ENCODE assay signal across 16 cellular contexts in genomic region chr6:52505726-52506501, GRCh38.
DNase-seq lines count a peak whose midpoint lies in the region; ATAC-seq, FAIRE-seq and TF ChIP-seq lines count a peak whose summit lies in the region.
"Had no signal": no experiment of that assay in that cellular context is flagged by ENCODE, and none has a peak within 500 bp of the region (broad histone marks: within the 10 kb centered on the region; RNA-seq: fewer than 3 reads in every experiment).

No MANE protein-coding gene starts in this region.

- no peaks in the 10 kb centered on the region for H3K27me3 Mint-ChIP-seq in H9 (ENCODE audit: low read depth)
- no peaks in the 10 kb centered on the region for H3K27me3 Mint-ChIP-seq in neural progenitor cell (ENCODE audit: insufficient read depth, low read depth)

- H3K4me1 ChIP-seq in H9 (ENCODE audit: insufficient read depth, low read length) (peaks cover 4% of the 10 kb centered on the region; the same call in 1 of the 2 replicates), neural progenitor cell (peaks cover 3% of the 10 kb centered on the region), psoas muscle (peaks cover 31% of the 10 kb centered on the region), small intestine (ENCODE audit: control insufficient read depth in 2 of 2, insufficient read depth in 1 of 2, low read depth in 1 of 2, low read length in 1 of 2) (peaks cover 0 to 2% of the 10 kb centered on the region in 2 donors)
- H3K4me1 ChIP-seq: prostate gland had no signal

- no peak overlapping the region for H3K4me3 Mint-ChIP-seq in H9
- no peak overlapping the region for H3K4me3 Mint-ChIP-seq in neural progenitor cell

- H3K9me3 Mint-ChIP-seq in H9 (no peaks in the 10 kb centered on the region), neural progenitor cell (no peaks in the 10 kb centered on the region)

- H3K79me2 ChIP-seq in H9 (ENCODE audit: insufficient read depth, low read length) (no peaks in the 10 kb centered on the region), neural progenitor cell (ENCODE audit: low read depth) (no peaks in the 10 kb centered on the region)

- ATAC-seq in psoas muscle, result no peak

- H4K5ac ChIP-seq in H9 (ENCODE audit: insufficient read length, low read depth, low read length), result no peak overlapping the region

- no peaks in the 10 kb centered on the region for H3F3A ChIP-seq in neural progenitor cell (ENCODE audit: low read depth)

- H3T11ph ChIP-seq in H9 (ENCODE audit: low read length), result no peak overlapping the region

- H3K4me3 ChIP-seq in WERI-Rb-1 (ENCODE audit: low read depth, low read length) (no peak overlapping the region), neural progenitor cell (no peak overlapping the region), psoas muscle (no peak overlapping the region), dorsolateral prefrontal cortex (no peak overlapping the region), small intestine (ENCODE audit: low read depth in 1 of 2, low read length in 2 of 2) (no peak overlapping the region)
- H3K4me3 ChIP-seq: prostate gland had no signal

- H4K20me1 ChIP-seq in H9 (ENCODE audit: control insufficient read depth, insufficient read depth, insufficient read length), result no peaks in the 10 kb centered on the region
- H4K20me1 ChIP-seq in neural progenitor cell (ENCODE audit: low read depth), result no peaks in the 10 kb centered on the region

- H3K36me3 ChIP-seq in WERI-Rb-1 (peaks cover 73% of the 10 kb centered on the region), neural progenitor cell (no peaks in the 10 kb centered on the region), psoas muscle (ENCODE audit: insufficient read depth in 1 of 2, low read depth in 1 of 2) (peaks cover 0 to 19% of the 10 kb centered on the region in 2 donors), small intestine (ENCODE audit: control insufficient read depth in 2 of 2, insufficient read depth in 2 of 2, low read length in 2 of 2) (peaks cover 5 to 18% of the 10 kb centered on the region in 2 donors)

- H2AFZ ChIP-seq in H9 (ENCODE audit: low read length) (no peak overlapping the region), neural progenitor cell (replicated peaks) (no peak overlapping the region)

- H3K14ac ChIP-seq in H9 (ENCODE audit: insufficient read depth, low read length), result no peak overlapping the region

- H4K8ac ChIP-seq in H9 (replicated peaks; ENCODE audit: insufficient read length, low read depth, low read length), result no peak overlapping the region

- H3K79me1 ChIP-seq in H9 (ENCODE audit: insufficient read depth, low read depth, low read length, poor library complexity, severe bottlenecking), result no peaks in the 10 kb centered on the region

- DNase-seq in DMS79 (lab: John Stamatoyannopoulos, UW) (peak; percentile 73), H9 (no peak), WERI-Rb-1 (peak; percentile 37), neural progenitor cell (ENCODE audit: low spot score) (no peak), psoas muscle (no peak), dorsolateral prefrontal cortex (no peak), small intestine (no peak), medulla oblongata (ENCODE audit: extremely low spot score) (no peak)
- DNase-seq: activated CD4-positive, alpha-beta T cell treated with anti-CD3 and anti-CD28 coated beads for 48 hours; activated effector memory CD4-positive, alpha-beta T cell treated with anti-CD3 and anti-CD28 coated beads, Interleukin-2, amount 50 U/mL, for 16 hours; brain microvascular endothelial cell; NCI-H2029 treated with DMSO at 0.1 percent for 48 hours; SW 1271 had no signal

- intact Hi-C loops in psoas muscle (cut with DNase I), result loop anchor here in 1 of 2 donors (10.0 kb wide), 1 partner anchor 221 kb away; the partner anchor contains the start of gene MCM3
- intact Hi-C loops in dorsolateral prefrontal cortex (cut with DNase I), result loop anchor here in 1 of 2 donors (10.0 kb wide), 1 partner anchor 81 kb away; the partner anchor contains the start of gene EFHC1

- H4K91ac ChIP-seq in H9 (ENCODE audit: insufficient read length, low read depth, low read length), result no peak overlapping the region

- H3K4me1 Mint-ChIP-seq in H9 (peaks cover 20 to 28% of the 10 kb centered on the region in 2 experiments), neural progenitor cell (no peaks in the 10 kb centered on the region)

- H2BK20ac ChIP-seq in H9 (ENCODE audit: low read depth, low read length, poor library complexity, severe bottlenecking), result no peak overlapping the region

- no peak overlapping the region for H3K9ac ChIP-seq in H9 (ENCODE audit: extremely low read depth, insufficient read length, low read length)
- H3K9ac ChIP-seq in neural progenitor cell, result no peak overlapping the region

- H3K18ac ChIP-seq in H9 (ENCODE audit: insufficient read length, low read depth, low read length), result no peak overlapping the region

- peak overlapping the region in 2 of 3 experiments; percentile 47 to 70; a peak in 1 of 7 replicates for H3K27ac Mint-ChIP-seq in H9
- no peak overlapping the region for H3K27ac Mint-ChIP-seq in neural progenitor cell

- TF ChIP-seq CTCF in H9 (conservative IDR thresholded peaks at IDR 0.05) (peak; percentile 46), WERI-Rb-1 (IDR thresholded peaks at IDR 0.05; ENCODE audit: low read depth, low read length) (peak; percentile 50), neural progenitor cell (IDR thresholded peaks at IDR 0.05) (peak; percentile 43), psoas muscle (IDR thresholded peaks at IDR 0.05) (no peak), dorsolateral prefrontal cortex (IDR thresholded peaks at IDR 0.05 in 54 of 56, conservative IDR thresholded peaks at IDR 0.05 in 2 of 56; ENCODE audit: low read depth in 1 of 56, partially characterized antibody in 56 of 56) (no peak)

- peaks cover 18 to 55% (median 33%) of the 10 kb centered on the region in 3 experiments; a peak in 6 of 7 replicates for H3K36me3 Mint-ChIP-seq in H9 (ENCODE audit: insufficient read depth in 1 of 3, low read depth in 3 of 3)
- peaks cover 51% of the 10 kb centered on the region for H3K36me3 Mint-ChIP-seq in neural progenitor cell

- no peak overlapping the region for H2BK5ac ChIP-seq in H9 (ENCODE audit: insufficient read length, low read length)

- no peak overlapping the region for H3K23ac ChIP-seq in H9 (ENCODE audit: insufficient read length, low read depth, low read length)

- H2BK12ac ChIP-seq in H9 (ENCODE audit: insufficient read length, low read depth, low read length), result no peak overlapping the region

- H3K27me3 ChIP-seq in H9 (ENCODE audit: insufficient read depth, low read length) (no peaks in the 10 kb centered on the region), WERI-Rb-1 (ENCODE audit: insufficient read depth, low read depth, severe bottlenecking) (no peaks in the 10 kb centered on the region), neural progenitor cell (no peaks in the 10 kb centered on the region), psoas muscle (ENCODE audit: insufficient read depth in 3 of 3, low read length in 2 of 3) (no peaks in the 10 kb centered on the region), dorsolateral prefrontal cortex (no peaks in the 10 kb centered on the region), small intestine (ENCODE audit: control insufficient read depth in 2 of 2, insufficient read depth in 2 of 2, low read length in 2 of 2) (no peaks in the 10 kb centered on the region)
- H3K27me3 ChIP-seq: brain microvascular endothelial cell had no signal

- no peak overlapping the region for H2BK120ac ChIP-seq in H9 (ENCODE audit: low read depth, low read length, poor library complexity, severe bottlenecking)

- H3K23me2 ChIP-seq in H9 (ENCODE audit: insufficient read length, low read depth, low read length, poor library complexity, severe bottlenecking), result no peaks in the 10 kb centered on the region

- no peak overlapping the region for H3K4me2 ChIP-seq in H9 (ENCODE audit: insufficient read depth, insufficient read length, low read length)
- no peak overlapping the region for H3K4me2 ChIP-seq in neural progenitor cell

- H3K4ac ChIP-seq in H9 (ENCODE audit: low read depth, low read length), result no peak overlapping the region

- FAIRE-seq in small intestine (lab: Jason Lieb, UNC), result no peak
- FAIRE-seq: GM12891 had no signal

- H2AK5ac ChIP-seq in H9 (ENCODE audit: insufficient read length, low read length), result no peak overlapping the region

- H3K56ac ChIP-seq in H9 (ENCODE audit: insufficient read length, low read depth, low read length), result no peak overlapping the region

- H3K27ac ChIP-seq in H9 (ENCODE audit: insufficient read length, low read depth, low read length), result no peak overlapping the region
- H3K27ac ChIP-seq in WERI-Rb-1, result no peak overlapping the region
- H3K27ac ChIP-seq in neural progenitor cell, result no peak overlapping the region
- H3K27ac ChIP-seq in psoas muscle, result no peak overlapping the region
- H3K27ac ChIP-seq in dorsolateral prefrontal cortex, result peak overlapping the region in 5 of 59 donors; percentile 4 to 29 (median 18)
- no peak overlapping the region for H3K27ac ChIP-seq in small intestine (ENCODE audit: low read depth in 1 of 2, low read length in 1 of 2)
- H3K27ac ChIP-seq: epithelial cell of prostate, prostate gland had no signal

- no CpG with 5 or more reads among the region's 16 CpGs for WGBS in H9 (ENCODE audit: extremely low coverage, insufficient read length, low lambda C conversion rate)
- 90 to 92% (median 92%) methylated on average over 16 of the region's 16 CpGs for WGBS in psoas muscle, 3 donors
- 86 to 94% (median 89%) methylated on average over 16 of the region's 16 CpGs for WGBS in small intestine, 3 donors

- no peaks in the 10 kb centered on the region for H3K9me3 ChIP-seq in H9 (ENCODE audit: control insufficient read depth, low read depth, low read length)
- no peaks in the 10 kb centered on the region for H3K9me3 ChIP-seq in WERI-Rb-1 (ENCODE audit: severe bottlenecking)
- H3K9me3 ChIP-seq in neural progenitor cell (ENCODE audit: low read depth), result no peaks in the 10 kb centered on the region
- H3K9me3 ChIP-seq in psoas muscle, result no peaks in the 10 kb centered on the region
- H3K9me3 ChIP-seq in small intestine (ENCODE audit: control insufficient read depth, low read depth), result no peaks in the 10 kb centered on the region
- H3K9me3 ChIP-seq: prostate gland had no signal

- no peak overlapping the region for H2BK15ac ChIP-seq in H9 (ENCODE audit: low read depth, low read length)

Comparison
In these comparisons a context has a peak if more than half of its experiments do, and no peak if none do; other contexts are left out.
1. DNase-seq: peak in DMS79 (single experiment) and WERI-Rb-1 (single experiment); none in H9 (single experiment), neural progenitor cell (single experiment), psoas muscle (0 of 2), dorsolateral prefrontal cortex (0 of 10), small intestine (single experiment) and medulla oblongata (single experiment).
2. CTCF ChIP-seq: peak in H9 (single experiment), WERI-Rb-1 (single experiment) and neural progenitor cell (single experiment); none in psoas muscle (single experiment) and dorsolateral prefrontal cortex (0 of 56).